ENCODE assay signal across 9 cellular contexts in genomic region chr3:72346526-72346926, GRCh38.
DNase-seq lines count a peak whose midpoint lies in the region; ATAC-seq and TF ChIP-seq lines count a peak whose summit lies in the region.
"Had no signal": no experiment of that assay in that cellular context is flagged by ENCODE, and none has a peak within 500 bp of the region (broad histone marks: within the 10 kb centered on the region; RNA-seq: fewer than 3 reads in every experiment).

No MANE protein-coding gene starts in this region.

- H3K4me3 Mint-ChIP-seq in CD8-positive, alpha-beta memory T cell: peak overlapping the region in 3 of 7 donors; percentile 25 to 38 (median 34)
- H3K4me3 Mint-ChIP-seq in chondrocyte (ENCODE audit: unreplicated experiment) (no peak overlapping the region), neural crest cell (no peak overlapping the region)

- no peaks in the 10 kb centered on the region for H3K9me3 Mint-ChIP-seq in CD8-positive, alpha-beta memory T cell
- H3K9me3 Mint-ChIP-seq in chondrocyte (ENCODE audit: low read depth) (no peaks in the 10 kb centered on the region), neural crest cell (no peaks in the 10 kb centered on the region)

- ATAC-seq in HG03457 (IDR thresholded peaks at IDR 0.05; ENCODE audit: unreplicated experiment) (no peak), GM19455 (IDR thresholded peaks at IDR 0.05; ENCODE audit: unreplicated experiment) (no peak)

- no peaks in the 10 kb centered on the region for H3K36me3 Mint-ChIP-seq in CD8-positive, alpha-beta memory T cell
- H3K36me3 Mint-ChIP-seq in chondrocyte (ENCODE audit: low read depth): no peaks in the 10 kb centered on the region
- no peaks in the 10 kb centered on the region for H3K36me3 Mint-ChIP-seq in neural crest cell (ENCODE audit: low read depth)

- peaks cover 55% of the 10 kb centered on the region for H3K4me1 ChIP-seq in CD8-positive, alpha-beta memory T cell (ENCODE audit: insufficient read depth, low read length)

- no peaks in the 10 kb centered on the region for H3K27me3 ChIP-seq in CD8-positive, alpha-beta memory T cell (ENCODE audit: insufficient read depth, low read length, poor library complexity, severe bottlenecking)

- CTCF ChIA-PET in CD8-positive, alpha-beta memory T cell (lab: Charles Lee): no interaction called here

- H3K4me1 Mint-ChIP-seq in CD8-positive, alpha-beta memory T cell: peaks cover 38 to 69% (median 54%) of the 10 kb centered on the region in 3 donors
- H3K4me1 Mint-ChIP-seq in chondrocyte (ENCODE audit: low read depth): peaks cover 65% of the 10 kb centered on the region
- H3K4me1 Mint-ChIP-seq in neural crest cell: no peaks in the 10 kb centered on the region

- peaks cover 0 to 2% of the 10 kb centered on the region in 2 donors for H3K27me3 Mint-ChIP-seq in CD8-positive, alpha-beta memory T cell
- no peaks in the 10 kb centered on the region for H3K27me3 Mint-ChIP-seq in chondrocyte (ENCODE audit: low read depth)
- peaks cover 5% of the 10 kb centered on the region for H3K27me3 Mint-ChIP-seq in neural crest cell (ENCODE audit: low read depth)

- no peaks in the 10 kb centered on the region for H3K9me3 ChIP-seq in CD8-positive, alpha-beta memory T cell (ENCODE audit: low read length)

- TF ChIP-seq CTCF in chondrocyte (IDR thresholded peaks at IDR 0.05) (no peak), neural crest cell (conservative IDR thresholded peaks at IDR 0.05) (no peak)

- peak in 1 of 5 donors; percentile 41 for DNase-seq in CD8-positive, alpha-beta memory T cell
- DNase-seq in LHCN-M2 (ENCODE audit: low read depth) (peak; percentile 94), chondrocyte (ENCODE audit: low spot score) (no peak), neural crest cell (ENCODE audit: low read depth, low spot score) (no peak), foreskin melanocyte (no peak)
- DNase-seq in stimulated activated CD4-positive, alpha-beta T cell treated with anti-CD3 and anti-CD28 coated beads, Interleukin-12 subunit alpha, Interleukin-12 subunit beta, amount 100 ng/mL, for 4 hours: no peak
- DNase-seq: effector CD8-positive, alpha-beta T cell had no signal

- POLR2A ChIA-PET in CD8-positive, alpha-beta memory T cell (lab: Charles Lee): no interaction called here

- no peak overlapping the region for H3K4me3 ChIP-seq in CD8-positive, alpha-beta memory T cell (ENCODE audit: low read length)

- H3K27ac ChIP-seq in CD8-positive, alpha-beta memory T cell (ENCODE audit: low read depth, low read length): no peak overlapping the region

- no peaks in the 10 kb centered on the region for H3K36me3 ChIP-seq in CD8-positive, alpha-beta memory T cell (ENCODE audit: insufficient read depth, low read length)

- peak overlapping the region in 5 of 8 donors; percentile 9 to 82 (median 52) for H3K27ac Mint-ChIP-seq in CD8-positive, alpha-beta memory T cell
- peak overlapping the region; percentile 93 for H3K27ac Mint-ChIP-seq in chondrocyte (ENCODE audit: unreplicated experiment)
- peak overlapping the region; percentile 48 for H3K27ac Mint-ChIP-seq in neural crest cell (ENCODE audit: unreplicated experiment)
